Comparison of ENCODE assay signal across 1 cellular context in genomic region chr11:59267196-59267595, GRCh38.
TF ChIP-seq lines count a peak whose summit lies in the region.

No MANE protein-coding gene starts in this region.

TF ChIP-seq in GM12878, 131 proteins besides CTCF, POLR2A, EP300 and RAD21 (continued from another document and continues in another):
- TF ChIP-seq RELB (IDR thresholded peaks at IDR 0.05; ENCODE audit: low read depth), result no peak
- no peak for TF ChIP-seq EGR1 (IDR thresholded peaks at IDR 0.05; ENCODE audit: borderline replicate concordance in 1 of 2, low read depth in 2 of 2, low read length in 2 of 2)
- no peak for TF ChIP-seq E2F4 (IDR thresholded peaks at IDR 0.05; ENCODE audit: low read depth, low read length)
- TF ChIP-seq JUNB (IDR thresholded peaks at IDR 0.05), result peak; percentile 70
- no peak for TF ChIP-seq NRF1 (conservative IDR thresholded peaks at IDR 0.05; ENCODE audit: low read depth, low read length)
- TF ChIP-seq SIX5 (IDR thresholded peaks at IDR 0.05; ENCODE audit: low read depth, low read length, severe bottlenecking), result no peak
- TF ChIP-seq ZNF274 (IDR thresholded peaks at IDR 0.05; ENCODE audit: insufficient read depth, insufficient read length), result no peak
- no peak for TF ChIP-seq SMC3 (IDR thresholded peaks at IDR 0.05; ENCODE audit: borderline replicate concordance, low read length)
- TF ChIP-seq WRNIP1 (IDR thresholded peaks at IDR 0.05; ENCODE audit: borderline replicate concordance, low read depth, low read length), result no peak
- TF ChIP-seq IRF5 (IDR thresholded peaks at IDR 0.05; ENCODE audit: borderline replicate concordance), result no peak
- no peak for TF ChIP-seq BCL3 (IDR thresholded peaks at IDR 0.05; ENCODE audit: borderline replicate concordance, insufficient read depth, low read depth, low read length, poor library complexity, severe bottlenecking)
- TF ChIP-seq CHD4 (IDR thresholded peaks at IDR 0.05), result no peak
- no peak for TF ChIP-seq RCOR1 (conservative IDR thresholded peaks at IDR 0.05; ENCODE audit: low read depth, low read length)
- TF ChIP-seq DPF2 (IDR thresholded peaks at IDR 0.05), result peak; percentile 80
- no peak for TF ChIP-seq BMI1 (IDR thresholded peaks at IDR 0.05; ENCODE audit: borderline replicate concordance)
- no peak for TF ChIP-seq SUZ12 (IDR thresholded peaks at IDR 0.05; ENCODE audit: unreplicated experiment)
- TF ChIP-seq ZSCAN29 (IDR thresholded peaks at IDR 0.05), result no peak
- TF ChIP-seq KLF5 (IDR thresholded peaks at IDR 0.05; ENCODE audit: partially characterized antibody), result no peak
- TF ChIP-seq MTA3 (IDR thresholded peaks at IDR 0.05; ENCODE audit: borderline replicate concordance, low read length), result 0 out of 2 replicates have a peak, but pooled peaks have one; percentile 31
- no peak for TF ChIP-seq HDAC6 (IDR thresholded peaks at IDR 0.05; ENCODE audit: unreplicated experiment)
- no peak for TF ChIP-seq SRF (IDR thresholded peaks at IDR 0.05; ENCODE audit: low read depth in 2 of 2, low read length in 2 of 2)
- no peak for TF ChIP-seq ATF7 (IDR thresholded peaks at IDR 0.05; ENCODE audit: low read depth)
- TF ChIP-seq STAT1 (conservative IDR thresholded peaks at IDR 0.05), result no peak
- no peak for TF ChIP-seq MXI1 (IDR thresholded peaks at IDR 0.05; ENCODE audit: low read depth, low read length)
- no peak for TF ChIP-seq CREB1 (IDR thresholded peaks at IDR 0.05; ENCODE audit: low read depth)
- TF ChIP-seq IKZF2 (IDR thresholded peaks at IDR 0.05), result peak; percentile 69 to 71
- no peak for TF ChIP-seq BRCA1 (IDR thresholded peaks at IDR 0.05; ENCODE audit: low read depth, low read length)
- no peak for TF ChIP-seq CEBPZ (IDR thresholded peaks at IDR 0.05; ENCODE audit: low read depth, low read length)
- no peak for TF ChIP-seq YBX1 (IDR thresholded peaks at IDR 0.05)
- no peak for TF ChIP-seq ZNF207 (IDR thresholded peaks at IDR 0.05; ENCODE audit: borderline replicate concordance)
- peak; percentile 84 for TF ChIP-seq PAX5 (IDR thresholded peaks at IDR 0.05; ENCODE audit: borderline replicate concordance, low read depth, low read length)
- no peak for TF ChIP-seq CUX1 (IDR thresholded peaks at IDR 0.05; ENCODE audit: insufficient replicate concordance, low read depth, low read length)
- no peak for TF ChIP-seq EZH2 (IDR thresholded peaks at IDR 0.05; ENCODE audit: borderline replicate concordance, control insufficient read depth, low read depth, low read length)
- TF ChIP-seq LARP7 (IDR thresholded peaks at IDR 0.05), result no peak
- TF ChIP-seq MLLT1 (IDR thresholded peaks at IDR 0.05), result no peak
- TF ChIP-seq POLR2AphosphoS2 (IDR thresholded peaks at IDR 0.05; ENCODE audit: low read depth, low read length), result no peak
- TF ChIP-seq CREM (IDR thresholded peaks at IDR 0.05; ENCODE audit: low read depth), result peak; percentile 60; the same call in 1 of the 2 replicates
- peak; percentile 81; the same call in 1 of the 2 replicates for TF ChIP-seq GATAD2B (conservative IDR thresholded peaks at IDR 0.05; ENCODE audit: low read depth)
- no peak for TF ChIP-seq MEF2A (IDR thresholded peaks at IDR 0.05; ENCODE audit: insufficient read depth, low read depth, low read length)
- TF ChIP-seq E2F8 (IDR thresholded peaks at IDR 0.05; ENCODE audit: low read depth, partially characterized antibody), result no peak
- no peak for TF ChIP-seq CHD1 (IDR thresholded peaks at IDR 0.05; ENCODE audit: low read depth, low read length)
- no peak for TF ChIP-seq HDAC2 (IDR thresholded peaks at IDR 0.05)
- no peak for TF ChIP-seq TARDBP (IDR thresholded peaks at IDR 0.05; ENCODE audit: borderline replicate concordance)
- TF ChIP-seq KDM1A (IDR thresholded peaks at IDR 0.05; ENCODE audit: borderline replicate concordance), result no peak
- no peak for TF ChIP-seq ZZZ3 (IDR thresholded peaks at IDR 0.05; ENCODE audit: control insufficient read depth, insufficient read length, low read depth)
- TF ChIP-seq JUND (IDR thresholded peaks at IDR 0.05; ENCODE audit: low read depth, low read length), result no peak
- TF ChIP-seq ZNF622 (IDR thresholded peaks at IDR 0.05), result no peak
- no peak for TF ChIP-seq PML (IDR thresholded peaks at IDR 0.05; ENCODE audit: low read length)
- TF ChIP-seq RB1 (IDR thresholded peaks at IDR 0.05; ENCODE audit: borderline replicate concordance), result no peak
- no peak for TF ChIP-seq ATF3 (IDR thresholded peaks at IDR 0.05; ENCODE audit: borderline replicate concordance, extremely low read depth, low read depth, low read length)
- no peak for TF ChIP-seq STAT3 (IDR thresholded peaks at IDR 0.05; ENCODE audit: low read depth, low read length)
- TF ChIP-seq RBBP5 (conservative IDR thresholded peaks at IDR 0.05), result no peak
